In genomic region chr1:120519196-120519595, GRCh38 we compare ENCODE assay signal across 6 cellular contexts.
DNase-seq lines count a peak whose midpoint lies in the region; ATAC-seq, FAIRE-seq and TF ChIP-seq lines count a peak whose summit lies in the region.
"Not testable (repeated sequence)": the region's sequence is repeated elsewhere in the genome, so short reads cannot be mapped to it uniquely, and the experiment has no call there.

No MANE protein-coding gene starts in this region.

- not testable (repeated sequence) for H3K4me3 ChIP-seq in K562; right cardiac atrium (ENCODE audit: low read length); HepG2 (replicated peaks in 1 of 3; ENCODE audit: insufficient read depth in 1 of 3, low read depth in 2 of 3, low read length in 3 of 3); psoas muscle

- H3K79me2 ChIP-seq in K562 (ENCODE audit: control insufficient read depth, insufficient read depth, low read length); HepG2 (ENCODE audit: insufficient read depth, low read length): not testable (repeated sequence)

- H4K20me1 ChIP-seq in K562 (replicated peaks; ENCODE audit: control insufficient read depth, insufficient read depth, low read length); HepG2 (ENCODE audit: insufficient read depth, low read length): not testable (repeated sequence)

- H3K4me2 ChIP-seq in K562 (ENCODE audit: insufficient read depth, low read length); HepG2 (ENCODE audit: low read depth, low read length): not testable (repeated sequence)

- H3K36me3 ChIP-seq in K562 (ENCODE audit: control insufficient read depth, insufficient read depth, low read length); HepG2 (replicated peaks in 1 of 2; ENCODE audit: control insufficient read depth in 1 of 2, insufficient read depth in 2 of 2, low read length in 2 of 2): not testable (repeated sequence)
- H3K36me3 ChIP-seq in psoas muscle (ENCODE audit: insufficient read depth in 1 of 2, low read depth in 1 of 2), result peaks cover 0 to 18% of the 10 kb centered on the region in 2 donors

- DNase-seq in K562 (ENCODE audit: extremely low read depth in 1 of 4, low spot score in 3 of 4); left ventricle myocardium superior; right cardiac atrium; left colon; HepG2 (ENCODE audit: low spot score); psoas muscle: not testable (repeated sequence)

- TF ChIP-seq EP300 in K562 (IDR thresholded peaks at IDR 0.05; ENCODE audit: low read length); HepG2 (IDR thresholded peaks at IDR 0.05; ENCODE audit: low read depth in 2 of 2, low read length in 2 of 2); HepG2 (CRISPR knock-in tag; IDR thresholded peaks at IDR 0.05; ENCODE audit: borderline replicate concordance): not testable (repeated sequence)

- in situ Hi-C loops in K562 (cut with MboI); HepG2 (cut with HindIII; ENCODE audit: extremely low pct_ligation_motif_present, low pct_unique_long_range_greater_than_20kb): not testable (repeated sequence)

- no CpG with 5 or more reads among the region's 8 CpGs for WGBS in K562 (ENCODE audit: insufficient coverage, low coverage, missing lambda C conversion rate)
- WGBS in right cardiac atrium, result 86% methylated on average over 2 of the region's 8 CpGs
- WGBS in HepG2 (ENCODE audit: low lambda C conversion rate), result 50% methylated on average over 1 of the region's 8 CpGs
- 73 to 100% (median 86%) methylated on average over 1 of the region's 8 CpGs for WGBS in psoas muscle, 3 donors

- H3K9me1 ChIP-seq in K562 (ENCODE audit: control insufficient read depth, insufficient read depth, low read length), result not testable (repeated sequence)

- H3K27ac ChIP-seq in K562 (ENCODE audit: extremely low read depth, low read depth, low read length); right cardiac atrium (ENCODE audit: low read length); HepG2 (ENCODE audit: extremely low read length, insufficient read depth, low read length); psoas muscle: not testable (repeated sequence)

- not testable (repeated sequence) for H3K9me3 ChIP-seq in K562 (replicated peaks; ENCODE audit: control insufficient read depth, insufficient read depth, low read depth, low read length); right cardiac atrium (ENCODE audit: control insufficient read depth, low read length); HepG2 (ENCODE audit: low read length); psoas muscle

- CTCF ChIA-PET in K562 (lab: Yijun Ruan, JAX; ENCODE audit: low intra/inter-chr PET ratio); HepG2 (lab: Yijun Ruan, JAX; ENCODE audit: low intra/inter-chr PET ratio, low total read pairs): not testable (repeated sequence)

- not testable (repeated sequence) for H2AFZ ChIP-seq in K562 (ENCODE audit: low read depth, low read length); HepG2 (ENCODE audit: low read length)

- not testable (repeated sequence) for TF ChIP-seq RAD21 in K562 (CRISPR knock-in tag; conservative IDR thresholded peaks at IDR 0.05 in 1 of 2, IDR thresholded peaks at IDR 0.05 in 1 of 2); HepG2 (CRISPR knock-in tag; IDR thresholded peaks at IDR 0.05)

- peak; percentile 72 for ATAC-seq in K562
- peak; percentile 33 for ATAC-seq in left ventricle myocardium superior
- peak; percentile 26 to 39 for ATAC-seq in right cardiac atrium
- ATAC-seq in left colon, result peak; percentile 14
- ATAC-seq in HepG2, result peak; percentile 63
- ATAC-seq in psoas muscle, result peak in 3 of 4 donors; percentile 3 to 36 (median 27)

- not testable (repeated sequence) for TF ChIP-seq POLR2A in K562 (conservative IDR thresholded peaks at IDR 0.05); HepG2 (IDR thresholded peaks at IDR 0.05; ENCODE audit: insufficient read depth in 1 of 2, low read depth in 2 of 2, low read length in 2 of 2)

- not testable (repeated sequence) for H3K27me3 ChIP-seq in K562 (ENCODE audit: control insufficient read depth in 2 of 2, insufficient read depth in 2 of 2, low read length in 2 of 2); right cardiac atrium (ENCODE audit: control insufficient read depth, insufficient read depth); HepG2 (ENCODE audit: control insufficient read depth in 1 of 2, insufficient read depth in 2 of 2, low read length in 2 of 2); psoas muscle (ENCODE audit: insufficient read depth in 3 of 3, low read length in 2 of 3)

- POLR2A ChIA-PET in K562 (lab: Yijun Ruan, JAX); HepG2 (lab: Yijun Ruan, JAX): not testable (repeated sequence)

- not testable (repeated sequence) for H3K4me1 ChIP-seq in K562 (replicated peaks in 1 of 2; ENCODE audit: control insufficient read depth in 2 of 2, insufficient read depth in 2 of 2, low read length in 2 of 2); right cardiac atrium (ENCODE audit: control insufficient read depth, insufficient read depth, low read length); HepG2 (ENCODE audit: insufficient read depth, low read length); psoas muscle

- not testable (repeated sequence) for BruUV-seq in K562 (replicated peaks; lab: Mats Ljungman, UMichigan); HepG2 (replicated peaks; lab: Mats Ljungman, UMichigan)

- not testable (repeated sequence) for TF ChIP-seq CTCF in K562 (IDR thresholded peaks at IDR 0.05 in 2 of 3, conservative IDR thresholded peaks at IDR 0.05 in 1 of 3; ENCODE audit: insufficient read depth in 2 of 3, low read depth in 1 of 3, low read length in 3 of 3); HepG2 (CRISPR knock-in tag; IDR thresholded peaks at IDR 0.05); psoas muscle (IDR thresholded peaks at IDR 0.05)

- intact Hi-C loops in K562 (cut with micrococcal nuclease); left ventricle myocardium superior (cut with micrococcal nuclease); right cardiac atrium (cut with DNase I); left colon (cut with DNase I, micrococcal nuclease); HepG2 (cut with micrococcal nuclease; ENCODE audit: unreplicated experiment); psoas muscle (cut with DNase I): not testable (repeated sequence)

- not testable (repeated sequence) for H3K9ac ChIP-seq in K562 (ENCODE audit: insufficient read depth in 1 of 2, low read depth in 2 of 2, low read length in 2 of 2); HepG2 (ENCODE audit: insufficient read depth, low read depth, low read length)

- FAIRE-seq in K562 (lab: Jason Lieb, UNC); HepG2 (lab: Jason Lieb, UNC): not testable (repeated sequence)

TF ChIP-seq in K562, 482 proteins besides CTCF, POLR2A, EP300 and RAD21:
- 0 out of 2 replicates have a peak, but pooled peaks have one; percentile 21 for TF ChIP-seq HMBOX1 (IDR thresholded peaks at IDR 0.05)
TF ChIP-seq in K562: peak in this region for 1; not testable (repeated sequence) for 481.

Comparison
In these comparisons a context has a peak if more than half of its experiments do, and no peak if none do; other contexts are left out.
1. ATAC-seq: peak in every context shown above with its lines; median percentile 72 in K562; 63 in HepG2; 33 in left ventricle myocardium superior; 32 in right cardiac atrium; 27 in psoas muscle; 14 in left colon.